ENCODE assay signal across 26 cellular contexts in the genomic region with DNA sequence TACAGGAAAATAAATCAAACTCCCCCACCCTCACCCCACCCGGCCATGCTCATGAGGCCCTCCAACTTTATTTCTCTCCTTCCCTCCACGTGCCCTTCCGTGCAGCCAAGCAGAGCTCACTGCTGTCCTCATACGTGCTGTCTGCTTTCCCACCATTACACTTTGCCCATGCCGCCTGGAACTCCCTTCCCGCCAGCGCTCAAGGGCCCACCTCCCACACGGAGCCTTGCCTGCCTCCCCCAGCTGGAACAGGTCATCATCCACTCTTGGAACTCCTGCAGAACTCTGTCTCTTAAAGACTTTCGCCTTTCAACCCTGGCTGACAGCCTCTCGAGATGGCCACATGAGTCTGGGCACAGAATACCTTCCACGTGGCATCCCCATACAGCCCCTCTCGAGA. TPM values are rescaled to one million over a fixed set of nuclear protein-coding genes. Genes with fewer than 3 reads are reported as not detected.
"Had no signal": no experiment of that assay in that cellular context is flagged by ENCODE, and none has a peak within 500 bp of the region (broad histone marks: within the 10 kb centered on the region; RNA-seq: fewer than 3 reads in every experiment).

No MANE protein-coding gene starts in this region.

- H3K4me1 ChIP-seq: foreskin keratinocyte, gastrocnemius medialis had no signal

- H3K27ac ChIP-seq: brain microvascular endothelial cell, esophagus muscularis mucosa, foreskin keratinocyte, gastrocnemius medialis had no signal

- ATAC-seq: activated CD4-positive, alpha-beta T cell treated with anti-CD3 and anti-CD28 coated beads for 36 hours; activated CD8-positive, alpha-beta memory T cell treated with anti-CD3 and anti-CD28 coated beads, Interleukin-2, amount 10 ng/mL, durations not matched to agents 7 days and 5 days; activated CD8-positive, alpha-beta T cell treated with anti-CD3 and anti-CD28 coated beads, Interleukin-2, amount 10 ng/mL, durations not matched to agents 7 days and 5 days; foreskin keratinocyte; gastrocnemius medialis had no signal

- DNase-seq: activated CD4-positive, alpha-beta memory T cell treated with anti-CD3 and anti-CD28 coated beads for 36 hours; activated CD4-positive, alpha-beta T cell treated with anti-CD3 and anti-CD28 coated beads for 36 hours; activated CD4-positive, alpha-beta T cell treated with anti-CD3 and anti-CD28 coated beads, Interleukin-2, amount 10 ng/mL, durations not matched to agents 24 days and 14 days; activated CD4-positive, CD25-positive, alpha-beta regulatory T cell; activated CD4-positive, CD25-positive, alpha-beta regulatory T cell treated with anti-CD3 and anti-CD28 coated beads, Interleukin-2, amount 50 U/mL, for 72 hours; activated CD8-positive, alpha-beta memory T cell treated with anti-CD3 and anti-CD28 coated beads, Interleukin-2, amount 10 ng/mL, durations not matched to agents 7 days and 5 days; activated CD8-positive, alpha-beta memory T cell treated with anti-CD3 and anti-CD28 coated beads, Interleukin-2, amount 50 U/mL, for 4 hours; activated CD8-positive, alpha-beta T cell treated with anti-CD3 and anti-CD28 coated beads, Interleukin-2, amount 10 ng/mL, durations not matched to agents 7 days and 5 days; activated effector memory CD4-positive, alpha-beta T cell treated with anti-CD3 and anti-CD28 coated beads, Interleukin-2, amount 50 U/mL, for 16 hours; activated naive CD4-positive, alpha-beta T cell treated with anti-CD3 and anti-CD28 coated beads, Interleukin-2, amount 50 U/mL, for 16 hours; activated T-cell treated with anti-CD3 and anti-CD28 coated beads, Interleukin-2, amount 50 U/mL, for 1 hour; activated T-cell treated with anti-CD3 and anti-CD28 coated beads, Interleukin-2, amount 50 U/mL, for 48 hours; amniotic stem cell; anterior cingulate cortex; brain microvascular endothelial cell; cortex of kidney; dermis blood vessel endothelial cell; effector CD4-positive, alpha-beta T cell; foreskin keratinocyte; gastrocnemius medialis; glutamatergic neuron; T-helper 2 cell had no signal

- H3K36me3 ChIP-seq: brain microvascular endothelial cell, esophagus muscularis mucosa, gastrocnemius medialis had no signal

- H3K4me3 ChIP-seq: esophagus muscularis mucosa, gastrocnemius medialis had no signal

- H3K9me3 ChIP-seq: esophagus muscularis mucosa, gastrocnemius medialis had no signal

- H3K27me3 ChIP-seq: brain microvascular endothelial cell, gastrocnemius medialis had no signal

RNA-seq across cellular contexts. Expression of gene GLIS1, which starts 42.4 kb away (rescaled TPM):
- total RNA-seq: activated CD4-positive, alpha-beta memory T cell treated with anti-CD3 and anti-CD28 coated beads for 36 hours; activated CD4-positive, alpha-beta T cell treated with anti-CD3 and anti-CD28 coated beads for 36 hours; activated CD4-positive, alpha-beta T cell treated with anti-CD3 and anti-CD28 coated beads, Interleukin-2, amount 10 ng/mL, durations not matched to agents 24 days and 14 days; activated CD8-positive, alpha-beta memory T cell treated with anti-CD3 and anti-CD28 coated beads for 36 hours; activated CD8-positive, alpha-beta memory T cell treated with anti-CD3 and anti-CD28 coated beads, Interleukin-2, amount 10 ng/mL, durations not matched to agents 7 days and 5 days; activated CD8-positive, alpha-beta T cell treated with anti-CD3 and anti-CD28 coated beads, Interleukin-2, amount 10 ng/mL, durations not matched to agents 7 days and 5 days; activated T-helper 2 cell treated with anti-CD3 and anti-CD28 coated beads, Interferon-gamma antibody, Interleukin-2, Interleukin-4, amounts not matched to agents 10 μg/mL and 5 μg/mL and 100 μg/mL, durations not matched to agents 14 hours and 24 hours and 36 hours; dermis blood vessel endothelial cell; foreskin keratinocyte; gastrocnemius medialis; T-helper 1 cell treated with Interleukin-12 subunit alpha and Interleukin-12 subunit beta and Interleukin-4 antibody, amounts not matched to agents 30 ng/mL and 1 ng/mL, for 36 hours had no signal
- polyA plus RNA-seq: foreskin keratinocyte had no signal
